12 cellular contexts compared by ENCODE assay signal in genomic region chr13:51704399-51705306, GRCh38.
DNase-seq lines count a peak whose midpoint lies in the region; ATAC-seq and TF ChIP-seq lines count a peak whose summit lies in the region.
"Had no signal": no experiment of that assay in that cellular context is flagged by ENCODE, and none has a peak within 500 bp of the region (broad histone marks: within the 10 kb centered on the region; RNA-seq: fewer than 3 reads in every experiment).

No MANE protein-coding gene starts in this region.

- no peak for TF ChIP-seq CTCF in GM12864 (IDR thresholded peaks at IDR 0.05; ENCODE audit: low read depth, low read length, missing control alignments)

- peak; percentile 49 for DNase-seq in GM12864 (ENCODE audit: low read depth)
- DNase-seq in cerebellar nuclear complex (lab: John Stamatoyannopoulos, UW) = no peak
- no peak for DNase-seq in activated CD4-positive, alpha-beta T cell treated with anti-CD3 and anti-CD28 coated beads for 4 hours
- DNase-seq in cerebellar cortex (ENCODE audit: low spot score) = no peak
- DNase-seq: amygdala; BE2C; effector CD8-positive, alpha-beta T cell; T-helper 1 cell had no signal

- ATAC-seq in GM19351 (IDR thresholded peaks at IDR 0.05; ENCODE audit: unreplicated experiment) (peak; percentile 89), HG02798 (IDR thresholded peaks at IDR 0.05; ENCODE audit: poor library complexity, unreplicated experiment) (peak; percentile 84), HG03571 (IDR thresholded peaks at IDR 0.05; ENCODE audit: unreplicated experiment) (peak; percentile 56), GM18873 (IDR thresholded peaks at IDR 0.05; ENCODE audit: low FRiP score, unreplicated experiment) (no peak)

- H3K4me3 ChIP-seq in GM12864 (ENCODE audit: low read depth, low read length) = no peak overlapping the region
